In genomic region chr11:68273056-68273738, GRCh38 we compare ENCODE assay signal across 1 cellular context.
TF ChIP-seq lines count a peak whose summit lies in the region.

No MANE protein-coding gene starts in this region.

TF ChIP-seq in HCT116, 20 proteins besides CTCF, POLR2A, EP300 and RAD21:
- TF ChIP-seq ELF1 (IDR thresholded peaks at IDR 0.05; ENCODE audit: borderline replicate concordance, low read depth) (no peak), SRF (IDR thresholded peaks at IDR 0.05; ENCODE audit: low read depth) (no peak), EZH2 (IDR thresholded peaks at IDR 0.05) (no peak), ZBTB33 (IDR thresholded peaks at IDR 0.05; ENCODE audit: extremely low read depth, insufficient replicate concordance, low read length) (no peak), ZFX (IDR thresholded peaks at IDR 0.05) (no peak), SP1 (IDR thresholded peaks at IDR 0.05; ENCODE audit: low read depth) (no peak), ZNF274 (IDR thresholded peaks at IDR 0.05; ENCODE audit: low read depth, low read length) (no peak), CEBPB (IDR thresholded peaks at IDR 0.05; ENCODE audit: low read depth) (no peak), SIN3A (IDR thresholded peaks at IDR 0.05; ENCODE audit: low read depth) (no peak)
- TF ChIP-seq, protein P1, sequence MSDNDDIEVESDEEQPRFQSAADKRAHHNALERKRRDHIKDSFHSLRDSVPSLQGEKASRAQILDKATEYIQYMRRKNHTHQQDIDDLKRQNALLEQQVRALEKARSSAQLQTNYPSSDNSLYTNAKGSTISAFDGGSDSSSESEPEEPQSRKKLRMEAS (IDR thresholded peaks at IDR 0.05): no peak
- TF ChIP-seq, protein P2, sequence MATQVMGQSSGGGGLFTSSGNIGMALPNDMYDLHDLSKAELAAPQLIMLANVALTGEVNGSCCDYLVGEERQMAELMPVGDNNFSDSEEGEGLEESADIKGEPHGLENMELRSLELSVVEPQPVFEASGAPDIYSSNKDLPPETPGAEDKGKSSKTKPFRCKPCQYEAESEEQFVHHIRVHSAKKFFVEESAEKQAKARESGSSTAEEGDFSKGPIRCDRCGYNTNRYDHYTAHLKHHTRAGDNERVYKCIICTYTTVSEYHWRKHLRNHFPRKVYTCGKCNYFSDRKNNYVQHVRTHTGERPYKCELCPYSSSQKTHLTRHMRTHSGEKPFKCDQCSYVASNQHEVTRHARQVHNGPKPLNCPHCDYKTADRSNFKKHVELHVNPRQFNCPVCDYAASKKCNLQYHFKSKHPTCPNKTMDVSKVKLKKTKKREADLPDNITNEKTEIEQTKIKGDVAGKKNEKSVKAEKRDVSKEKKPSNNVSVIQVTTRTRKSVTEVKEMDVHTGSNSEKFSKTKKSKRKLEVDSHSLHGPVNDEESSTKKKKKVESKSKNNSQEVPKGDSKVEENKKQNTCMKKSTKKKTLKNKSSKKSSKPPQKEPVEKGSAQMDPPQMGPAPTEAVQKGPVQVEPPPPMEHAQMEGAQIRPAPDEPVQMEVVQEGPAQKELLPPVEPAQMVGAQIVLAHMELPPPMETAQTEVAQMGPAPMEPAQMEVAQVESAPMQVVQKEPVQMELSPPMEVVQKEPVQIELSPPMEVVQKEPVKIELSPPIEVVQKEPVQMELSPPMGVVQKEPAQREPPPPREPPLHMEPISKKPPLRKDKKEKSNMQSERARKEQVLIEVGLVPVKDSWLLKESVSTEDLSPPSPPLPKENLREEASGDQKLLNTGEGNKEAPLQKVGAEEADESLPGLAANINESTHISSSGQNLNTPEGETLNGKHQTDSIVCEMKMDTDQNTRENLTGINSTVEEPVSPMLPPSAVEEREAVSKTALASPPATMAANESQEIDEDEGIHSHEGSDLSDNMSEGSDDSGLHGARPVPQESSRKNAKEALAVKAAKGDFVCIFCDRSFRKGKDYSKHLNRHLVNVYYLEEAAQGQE (IDR thresholded peaks at IDR 0.05; ENCODE audit: low read depth): no peak
TF ChIP-seq in HCT116: peak in this region for 0.
